9 cellular contexts compared by ENCODE assay signal in the genomic region with DNA sequence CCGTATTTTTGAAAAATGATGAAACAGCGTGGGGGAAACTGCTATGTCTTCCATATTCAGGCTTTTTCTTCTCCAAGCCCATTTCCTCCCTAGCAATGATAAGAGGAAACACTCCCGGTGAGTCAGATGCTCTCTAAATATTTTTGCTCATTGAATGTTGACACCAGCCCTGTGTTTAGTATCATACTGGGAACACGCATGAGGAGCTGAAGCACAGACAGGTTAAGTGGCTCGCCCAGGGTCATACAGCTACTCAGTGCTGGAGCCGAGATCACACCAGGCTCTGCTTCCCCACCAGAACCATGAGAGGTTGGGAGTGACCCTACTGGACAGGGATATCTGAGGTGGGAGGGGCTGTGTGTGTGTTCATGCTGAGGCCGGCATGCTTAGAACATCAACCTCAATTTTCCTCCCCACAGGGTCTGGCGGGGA. TPM values are rescaled to one million over a fixed set of nuclear protein-coding genes. Genes with fewer than 3 reads are reported as not detected.
A peak's percentile ranks its signal among the peaks of the same experiment; 100 is the strongest.
DNase-seq lines count a peak whose midpoint lies in the region; ATAC-seq and TF ChIP-seq lines count a peak whose summit lies in the region.
"Had no signal": no experiment of that assay in that cellular context is flagged by ENCODE, and none has a peak within 500 bp of the region (broad histone marks: within the 10 kb centered on the region; RNA-seq: fewer than 3 reads in every experiment).

No MANE protein-coding gene starts in this region.

- no peaks in the 10 kb centered on the region for H4K20me1 ChIP-seq in PC-3 (ENCODE audit: low read length)

- H3K36me3 ChIP-seq in PC-3 (ENCODE audit: low read depth, low read length) = no peaks in the 10 kb centered on the region
- H3K36me3 ChIP-seq in esophagus (ENCODE audit: control insufficient read depth in 2 of 2, insufficient read depth in 2 of 2, low read length in 1 of 2) = no peaks in the 10 kb centered on the region

- CTCF ChIA-PET in PC-3 (lab: Charles Lee) = interaction anchor here (0.6 to 1.2 kb wide), 11 partner anchors 9 to 354 kb away, joined by 3 to 16 read pairs (median 5); partner anchors contain the start of genes ADGRG1 and KATNB1

- H3K4me3 ChIP-seq in PC-3 (ENCODE audit: low read length) (peak overlapping the region; percentile 60), esophagus (ENCODE audit: low read depth in 1 of 2, low read length in 2 of 2) (no peak overlapping the region), skin epidermis (no peak overlapping the region)

- peak overlapping the region; percentile 99 for H3K27ac ChIP-seq in PC-3 (ENCODE audit: low read length)
- peak overlapping the region; percentile 50 to 78 for H3K27ac ChIP-seq in esophagus (ENCODE audit: low read depth in 2 of 2, low read length in 1 of 2)
- peak overlapping the region in 16 of 21 experiments; percentile 7 to 95 (median 38) for H3K27ac ChIP-seq in skin epidermis
- H3K27ac ChIP-seq: C4-2B had no signal

- 47 to 55% methylated on average over 8 of the region's 8 CpGs for WGBS in esophagus, 2 donors

- H3K4me1 ChIP-seq in PC-3 (ENCODE audit: insufficient read depth, low read length) = peaks cover 16% of the 10 kb centered on the region
- H3K4me1 ChIP-seq in esophagus (ENCODE audit: control insufficient read depth in 2 of 2, insufficient read depth in 2 of 2, low read length in 1 of 2) = peaks cover 0 to 16% of the 10 kb centered on the region in 2 donors

- H3K27me3 ChIP-seq in PC-3 (ENCODE audit: low read length) = no peaks in the 10 kb centered on the region
- peaks cover 0 to 2% of the 10 kb centered on the region in 2 donors for H3K27me3 ChIP-seq in esophagus (ENCODE audit: control insufficient read depth in 1 of 2, insufficient read depth in 2 of 2, low read length in 2 of 2)

- POLR2A ChIA-PET in PC-3 (lab: Charles Lee; ENCODE audit: unreplicated experiment) = interaction anchor here (0.5 to 1.0 kb wide), 2 partner anchors 53 to 335 kb away, joined by 3 to 6 read pairs; no protein-coding TSS in a partner anchor

- peak overlapping the region; percentile 92 for H3K4me2 ChIP-seq in PC-3 (ENCODE audit: low read length)

- no peak for TF ChIP-seq CTCF in PC-3 (conservative IDR thresholded peaks at IDR 0.05; ENCODE audit: low read depth, low read length)

- BruUV-seq in PC-3 (replicated peaks; lab: Mats Ljungman, UMichigan) = TSS peak; percentile 20

- H2AFZ ChIP-seq in PC-3 (ENCODE audit: low read length) = peak overlapping the region; percentile 13; the same call in 1 of the 2 replicates

- peak; percentile 83 for ATAC-seq in PC-3

- H3K9me3 ChIP-seq in PC-3 (ENCODE audit: low read length) (no peaks in the 10 kb centered on the region), esophagus (ENCODE audit: control insufficient read depth in 2 of 2, insufficient read depth in 1 of 2, low read depth in 1 of 2, low read length in 1 of 2) (peaks cover 0 to 2% of the 10 kb centered on the region in 2 donors)

- intact Hi-C loops in PC-3 (cut with micrococcal nuclease) = loop anchor here (1.0 to 5.0 kb wide), 5 partner anchors 10 to 132 kb away; partner anchors contain the start of gene ADGRG1

- peak overlapping the region; percentile 85 for H3K9ac ChIP-seq in PC-3 (ENCODE audit: low read length)

- DNase-seq in activated CD8-positive, alpha-beta memory T cell treated with anti-CD3 and anti-CD28 coated beads for 24 hours = peak; percentile 83
- no peak for DNase-seq in activated CD8-positive, alpha-beta memory T cell treated with anti-CD3 and anti-CD28 coated beads, Interleukin-2, amount 50 U/mL, for 4 hours
- DNase-seq in PC-3 (peak; percentile 85), NCI-H526 (lab: John Stamatoyannopoulos, UW) (no peak), NCI-H524 treated with DMSO at 0.1 percent for 48 hours (lab: John Stamatoyannopoulos, UW) (no peak), OCI-M1 (lab: John Stamatoyannopoulos, UW) (no peak)

- no peaks in the 10 kb centered on the region for H3F3A ChIP-seq in PC-3 (ENCODE audit: low read length, unreplicated experiment)

- no peaks in the 10 kb centered on the region for H3K9me2 ChIP-seq in PC-3 (replicated peaks; ENCODE audit: low read length)

- no peaks in the 10 kb centered on the region for H3K79me2 ChIP-seq in PC-3 (ENCODE audit: low read length)

RNA-seq across cellular contexts. Expression of gene ADGRG1, which starts 37.8 kb away (rescaled TPM):
- 33.7 and 41.5 TPM in 2 replicates for total RNA-seq in PC-3 (2014; rRNA removed)
- polyA plus RNA-seq in esophagus = 10 to 100 TPM; 30.9 to 31.1 TPM

RNA-seq across cellular contexts. Expression of gene ADGRG5, which starts 48.2 kb away (rescaled TPM):
- not detected in 2 replicates for total RNA-seq in PC-3 (2014; rRNA removed)
- under 1 TPM; 0.49 to 0.85 TPM for polyA plus RNA-seq in esophagus

RNA-seq across cellular contexts. Expression of gene CCDC102A, which starts 54.3 kb away (rescaled TPM):
- 12.7 and 13.9 TPM in 2 replicates for total RNA-seq in PC-3 (2014; rRNA removed)
- 1 to 10 TPM; 2.6 TPM for polyA plus RNA-seq in esophagus

Comparison
In these comparisons a context has a peak if more than half of its experiments do, and no peak if none do; other contexts are left out.
1. DNase-seq: peak in activated CD8-positive, alpha-beta memory T cell treated with anti-CD3 and anti-CD28 coated beads for 24 hours (single experiment) and PC-3 (single experiment); none in activated CD8-positive, alpha-beta memory T cell treated with anti-CD3 and anti-CD28 coated beads, Interleukin-2, amount 50 U/mL, for 4 hours (single experiment), NCI-H526 (0 of 2), NCI-H524 treated with DMSO at 0.1 percent for 48 hours (single experiment) and OCI-M1 (single experiment).
2. H3K27ac ChIP-seq: peak in every context shown above with its lines; median percentile 99 in PC-3; 64 in esophagus; 38 in skin epidermis.